8 cellular contexts compared by ENCODE assay signal in the genomic region with DNA sequence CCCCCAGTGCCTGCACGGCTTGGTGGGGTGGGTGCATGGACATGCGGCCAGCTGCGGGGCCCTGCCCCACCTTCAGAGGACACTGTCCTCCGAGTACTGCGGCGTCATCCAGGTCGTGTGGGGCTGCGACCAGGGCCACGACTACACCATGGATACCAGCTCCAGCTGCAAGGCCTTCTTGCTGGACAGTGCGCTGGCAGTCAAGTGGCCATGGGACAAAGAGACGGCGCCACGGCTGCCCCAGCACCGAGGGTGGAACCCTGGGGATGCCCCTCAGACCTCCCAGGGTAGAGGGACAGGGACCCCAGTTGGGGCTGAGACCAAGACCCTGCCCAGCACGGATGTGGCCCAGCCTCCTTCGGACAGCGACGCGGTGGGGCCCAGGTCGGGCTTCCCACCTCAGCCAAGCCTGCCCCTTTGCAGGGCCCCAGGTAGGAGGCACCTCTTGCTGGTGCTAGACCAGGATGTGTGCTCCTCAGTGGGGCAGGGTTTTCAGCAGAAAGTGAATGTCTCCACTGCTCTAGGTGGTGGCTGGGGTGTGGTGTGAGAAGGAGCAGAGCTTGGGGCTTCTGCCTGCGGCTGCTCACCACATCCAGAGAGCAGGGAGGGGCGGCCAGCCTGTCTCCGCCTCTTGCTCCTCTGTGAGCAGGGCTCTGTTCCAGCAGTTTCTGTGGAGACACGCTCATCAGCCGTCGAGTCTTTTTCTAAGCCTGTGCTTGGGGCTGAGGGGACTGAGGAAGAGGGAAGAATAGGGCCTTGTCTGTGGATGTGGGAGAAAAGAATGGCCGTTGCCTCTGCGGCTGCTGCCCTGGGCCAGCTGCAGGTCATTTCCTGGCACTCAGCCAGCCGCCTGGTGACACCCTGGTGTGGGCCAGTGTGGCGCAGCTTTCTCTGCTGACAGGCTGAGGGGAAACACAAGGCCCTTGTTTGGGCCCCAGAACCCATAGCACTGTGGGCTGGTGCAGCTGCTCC. TPM values are rescaled to one million over a fixed set of nuclear protein-coding genes. Genes with fewer than 3 reads are reported as not detected.
DNase-seq lines count a peak whose midpoint lies in the region; ATAC-seq and TF ChIP-seq lines count a peak whose summit lies in the region.

No MANE protein-coding gene starts in this region.

- no peaks in the 10 kb centered on the region for H3K9me2 ChIP-seq in Loucy (replicated peaks; ENCODE audit: low read depth, low read length)

- WGBS in spleen, 5 donors, result 60 to 71% (median 70%) methylated on average over 9 to 30 of the region's 30 CpGs

- H3K9ac ChIP-seq in Loucy (ENCODE audit: low read depth, low read length, poor library complexity, severe bottlenecking), result peak overlapping the region; percentile 78

- TF ChIP-seq CTCF in Loucy (conservative IDR thresholded peaks at IDR 0.05; ENCODE audit: low read length) (no peak), fibroblast of mammary gland (conservative IDR thresholded peaks at IDR 0.05; ENCODE audit: control insufficient read depth, insufficient read depth, low read depth, low read length) (no peak), spleen (IDR thresholded peaks at IDR 0.05 in 8 of 11, conservative IDR thresholded peaks at IDR 0.05 in 3 of 11) (no peak), GM20000 (IDR thresholded peaks at IDR 0.05; ENCODE audit: extremely low read depth, missing control alignments) (no peak)

- H2AFZ ChIP-seq in Loucy (ENCODE audit: low read length), result no peak overlapping the region

- no peaks in the 10 kb centered on the region for H3K9me3 ChIP-seq in Loucy (ENCODE audit: insufficient read depth, low read depth, low read length)
- no peaks in the 10 kb centered on the region for H3K9me3 ChIP-seq in spleen

- H3K36me3 ChIP-seq in Loucy (ENCODE audit: insufficient read depth, low read length) (no peaks in the 10 kb centered on the region; the same call in 1 of the 2 replicates), spleen (peaks cover 0 to 60% (median 49%) of the 10 kb centered on the region in 6 donors)

- peak overlapping the region; percentile 91 to 100 (median 98) for H3K27ac ChIP-seq in spleen

- DNase-seq in activated T-helper 1 cell treated with Interleukin-2 at 50 U/mL for 16 hours (ENCODE audit: low read depth) (peak; percentile 79), fibroblast of mammary gland (ENCODE audit: low read depth) (peak; percentile 34), spleen (peak; percentile 91), erythroblast (lab: John Stamatoyannopoulos, UW) (no peak), GM20000 (ENCODE audit: low spot score) (no peak)

- H3K27me3 ChIP-seq in Loucy (ENCODE audit: insufficient read depth, low read length, poor library complexity, severe bottlenecking) (no peaks in the 10 kb centered on the region), spleen (replicated peaks in 1 of 7) (no peaks in the 10 kb centered on the region)

- peaks cover 22% of the 10 kb centered on the region for H3K79me2 ChIP-seq in Loucy (ENCODE audit: insufficient read depth, low read length)

- H3F3A ChIP-seq in Loucy (ENCODE audit: low read depth), result no peaks in the 10 kb centered on the region

- H3K4me2 ChIP-seq in Loucy (ENCODE audit: low read depth, low read length, poor library complexity, severe bottlenecking), result peak overlapping the region; percentile 70

- H3K4me1 ChIP-seq in Loucy (ENCODE audit: insufficient read depth, low read length, poor library complexity, severe bottlenecking), result peaks cover 13% of the 10 kb centered on the region
- H3K4me1 ChIP-seq in spleen, result peaks cover 31 to 85% (median 64%) of the 10 kb centered on the region in 6 donors

- ATAC-seq in GM21390 (IDR thresholded peaks at IDR 0.05; ENCODE audit: unreplicated experiment) (no peak), GM21576 (IDR thresholded peaks at IDR 0.05; ENCODE audit: unreplicated experiment) (no peak)

- H3K4me3 ChIP-seq in Loucy (ENCODE audit: low read length, poor library complexity, severe bottlenecking), result peak overlapping the region; percentile 80
- H3K4me3 ChIP-seq in fibroblast of mammary gland (ENCODE audit: control insufficient read depth, low read depth, low read length), result no peak overlapping the region
- peak overlapping the region; percentile 66 to 99 (median 96) for H3K4me3 ChIP-seq in spleen

- TF ChIP-seq POLR2A in spleen (IDR thresholded peaks at IDR 0.05) (no peak), erythroblast (IDR thresholded peaks at IDR 0.05; ENCODE audit: low read length) (no peak)

- intact Hi-C loops in spleen (cut with DNase I; ENCODE audit: low total_unique reads), result no loop called here

- H4K20me1 ChIP-seq in Loucy (ENCODE audit: insufficient read depth, low read length, poor library complexity, severe bottlenecking), result peaks cover 24% of the 10 kb centered on the region

RNA-seq across cellular contexts. Expression of a gene that starts 2.2 kb away (rescaled TPM):
- 10 to 100 TPM; 59.0 to 83.7 (median 65.3) TPM for total RNA-seq in spleen
- 10 to 100 TPM; 28.9 to 63.6 (median 42.9) TPM for polyA plus RNA-seq in spleen

RNA-seq across cellular contexts. Expression of a gene that starts 2.9 kb away (rescaled TPM):
- 10 to 100 TPM in 6 of 7 donors, 1 to 10 TPM in 1; 6.0 to 28.8 (median 19.2) TPM for total RNA-seq in spleen
- 10 to 100 TPM in 2 of 3 donors, 1 to 10 TPM in 1; 7.4 to 37.2 (median 34.5) TPM for polyA plus RNA-seq in spleen

RNA-seq across cellular contexts. Expression of a gene that starts 22.1 kb away (rescaled TPM):
- total RNA-seq in spleen, result 10 to 100 TPM in 6 of 7 donors, 1 to 10 TPM in 1; 6.8 to 16.9 (median 10.5) TPM
- polyA plus RNA-seq in spleen, result 1 to 10 TPM; 4.6 to 6.3 (median 5.7) TPM

RNA-seq across cellular contexts. Expression of a gene that starts 37.1 kb away (rescaled TPM):
- total RNA-seq in spleen, result 100 to 1,000 TPM in 2 of 7 donors, 10 to 100 TPM in 5; 47.6 to 114 (median 76.3) TPM
- 100 to 1,000 TPM in 2 of 3 donors, 10 to 100 TPM in 1; 74.4 to 201 (median 134) TPM for polyA plus RNA-seq in spleen

Comparison
In these comparisons a context has a peak if more than half of its experiments do, and no peak if none do; other contexts are left out.
1. DNase-seq: peak in activated T-helper 1 cell treated with Interleukin-2 at 50 U/mL for 16 hours (single experiment), fibroblast of mammary gland (single experiment) and spleen (single experiment); none in erythroblast (0 of 2) and GM20000 (single experiment).